1 cellular context compared by ENCODE assay signal in the genomic region with DNA sequence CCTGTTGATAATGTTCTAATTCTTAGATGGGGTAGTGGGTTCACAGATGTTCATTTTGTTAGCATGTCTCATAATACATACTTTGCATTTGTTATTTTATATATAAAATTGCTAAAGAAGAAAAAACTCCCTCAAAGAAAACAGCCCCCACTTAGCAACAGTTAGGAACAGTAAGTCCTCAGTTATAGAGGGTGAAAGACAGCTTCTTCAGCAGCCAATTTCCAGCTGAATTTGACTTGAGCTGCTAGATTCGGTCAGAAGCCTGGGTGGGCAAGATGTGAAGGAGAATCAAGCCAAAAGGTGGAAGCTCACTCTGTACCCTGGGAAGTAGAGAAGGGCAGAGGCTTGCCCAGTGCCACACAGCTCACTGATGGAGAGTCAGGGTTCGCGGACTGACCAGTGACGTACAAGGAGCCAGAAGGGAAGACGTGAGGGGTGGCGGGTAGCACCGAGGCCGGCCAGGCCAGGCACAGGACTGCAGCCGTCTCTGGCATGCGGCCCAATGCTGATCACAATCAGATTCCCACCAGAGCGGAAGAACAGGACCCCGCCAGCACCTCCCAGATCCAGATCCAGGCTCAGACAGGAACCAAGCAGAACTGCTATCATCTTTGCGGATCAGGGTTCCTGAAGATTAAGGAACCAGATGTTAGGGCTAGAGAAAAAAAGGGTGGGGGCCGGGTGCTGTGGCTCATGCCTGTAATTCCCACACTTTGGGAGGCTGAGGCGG.
TF ChIP-seq lines count a peak whose summit lies in the region.

No MANE protein-coding gene starts in this region.

TF ChIP-seq in PFSK-1, 5 proteins besides CTCF, POLR2A, EP300 and RAD21 (continued from another document):
- TF ChIP-seq, protein P1, sequence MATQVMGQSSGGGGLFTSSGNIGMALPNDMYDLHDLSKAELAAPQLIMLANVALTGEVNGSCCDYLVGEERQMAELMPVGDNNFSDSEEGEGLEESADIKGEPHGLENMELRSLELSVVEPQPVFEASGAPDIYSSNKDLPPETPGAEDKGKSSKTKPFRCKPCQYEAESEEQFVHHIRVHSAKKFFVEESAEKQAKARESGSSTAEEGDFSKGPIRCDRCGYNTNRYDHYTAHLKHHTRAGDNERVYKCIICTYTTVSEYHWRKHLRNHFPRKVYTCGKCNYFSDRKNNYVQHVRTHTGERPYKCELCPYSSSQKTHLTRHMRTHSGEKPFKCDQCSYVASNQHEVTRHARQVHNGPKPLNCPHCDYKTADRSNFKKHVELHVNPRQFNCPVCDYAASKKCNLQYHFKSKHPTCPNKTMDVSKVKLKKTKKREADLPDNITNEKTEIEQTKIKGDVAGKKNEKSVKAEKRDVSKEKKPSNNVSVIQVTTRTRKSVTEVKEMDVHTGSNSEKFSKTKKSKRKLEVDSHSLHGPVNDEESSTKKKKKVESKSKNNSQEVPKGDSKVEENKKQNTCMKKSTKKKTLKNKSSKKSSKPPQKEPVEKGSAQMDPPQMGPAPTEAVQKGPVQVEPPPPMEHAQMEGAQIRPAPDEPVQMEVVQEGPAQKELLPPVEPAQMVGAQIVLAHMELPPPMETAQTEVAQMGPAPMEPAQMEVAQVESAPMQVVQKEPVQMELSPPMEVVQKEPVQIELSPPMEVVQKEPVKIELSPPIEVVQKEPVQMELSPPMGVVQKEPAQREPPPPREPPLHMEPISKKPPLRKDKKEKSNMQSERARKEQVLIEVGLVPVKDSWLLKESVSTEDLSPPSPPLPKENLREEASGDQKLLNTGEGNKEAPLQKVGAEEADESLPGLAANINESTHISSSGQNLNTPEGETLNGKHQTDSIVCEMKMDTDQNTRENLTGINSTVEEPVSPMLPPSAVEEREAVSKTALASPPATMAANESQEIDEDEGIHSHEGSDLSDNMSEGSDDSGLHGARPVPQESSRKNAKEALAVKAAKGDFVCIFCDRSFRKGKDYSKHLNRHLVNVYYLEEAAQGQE (IDR thresholded peaks at IDR 0.05; ENCODE audit: insufficient read depth in 1 of 2, low read depth in 2 of 2, low read length in 2 of 2) = no peak
- no peak for TF ChIP-seq TAF1 (IDR thresholded peaks at IDR 0.05; ENCODE audit: borderline replicate concordance, insufficient read depth, low read length)
- TF ChIP-seq SIN3A (IDR thresholded peaks at IDR 0.05; ENCODE audit: borderline replicate concordance, insufficient read depth, low read length) = no peak
TF ChIP-seq in PFSK-1: peak in this region for 1.
